In genomic region chr6:107539409-107539808, GRCh38 we compare ENCODE assay signal across 14 cellular contexts. TPM values are rescaled to one million over a fixed set of nuclear protein-coding genes. Genes with fewer than 3 reads are reported as not detected.
A peak's percentile ranks its signal among the peaks of the same experiment; 100 is the strongest.
DNase-seq lines count a peak whose midpoint lies in the region; ATAC-seq, FAIRE-seq and TF ChIP-seq lines count a peak whose summit lies in the region.
"Had no signal": no experiment of that assay in that cellular context is flagged by ENCODE, and none has a peak within 500 bp of the region (broad histone marks: within the 10 kb centered on the region; RNA-seq: fewer than 3 reads in every experiment).

No MANE protein-coding gene starts in this region.

- peaks cover 4% of the 10 kb centered on the region for H3K27me3 Mint-ChIP-seq in GM23338 (ENCODE audit: insufficient read depth, low read depth, poor library complexity)

- no peak overlapping the region for H2BK15ac ChIP-seq in mesendoderm (replicated peaks; ENCODE audit: low read depth)

- no peaks in the 10 kb centered on the region for H3K79me1 ChIP-seq in mesendoderm (ENCODE audit: low read length)

- no peak overlapping the region for H3K4me3 ChIP-seq in GM23338
- H3K4me3 ChIP-seq in epithelial cell of proximal tubule (ENCODE audit: low read depth, low read length) = peak overlapping the region; percentile 38
- no peak overlapping the region for H3K4me3 ChIP-seq in pancreas
- H3K4me3 ChIP-seq in mesendoderm (ENCODE audit: low read length) = no peak overlapping the region
- H3K4me3 ChIP-seq: prostate gland had no signal

- H3K9me2 ChIP-seq in GM23338 (ENCODE audit: insufficient read depth) = no peaks in the 10 kb centered on the region

- no peaks in the 10 kb centered on the region for H3K27me3 ChIP-seq in GM23338 (ENCODE audit: insufficient read depth)
- no peaks in the 10 kb centered on the region for H3K27me3 ChIP-seq in pancreas
- no peaks in the 10 kb centered on the region for H3K27me3 ChIP-seq in mesendoderm (ENCODE audit: insufficient read depth, low read length, poor library complexity)

- H4K20me1 ChIP-seq in GM23338 (replicated peaks; ENCODE audit: insufficient read depth) = no peaks in the 10 kb centered on the region

- no peak overlapping the region for H3K4me2 ChIP-seq in GM23338
- no peak overlapping the region for H3K4me2 ChIP-seq in mesendoderm (ENCODE audit: low read length)

- no peak overlapping the region for H3K56ac ChIP-seq in mesendoderm (ENCODE audit: low read length)

- H3K4ac ChIP-seq in mesendoderm (ENCODE audit: low read depth, low read length) = no peak overlapping the region

- TF ChIP-seq CTCF in GM23338 (conservative IDR thresholded peaks at IDR 0.05; ENCODE audit: low read depth in 2 of 2) (no peak), epithelial cell of proximal tubule (conservative IDR thresholded peaks at IDR 0.05; ENCODE audit: low read depth, low read length) (no peak), pancreas (IDR thresholded peaks at IDR 0.05) (no peak)

- peaks cover 55% of the 10 kb centered on the region for H3K4me1 Mint-ChIP-seq in GM23338

- H3K9me3 Mint-ChIP-seq in GM23338 = no peaks in the 10 kb centered on the region

- H3K79me2 ChIP-seq in GM23338 (replicated peaks; ENCODE audit: insufficient read depth) (no peaks in the 10 kb centered on the region), mesendoderm (ENCODE audit: control insufficient read depth, insufficient read depth, low read length) (no peaks in the 10 kb centered on the region)

- H3F3A ChIP-seq in GM23338 (replicated peaks; ENCODE audit: low read depth) = no peaks in the 10 kb centered on the region

- intact Hi-C loops in pancreas (cut with DNase I) (no loop called here), posterior cingulate gyrus (cut with DNase I) (no loop called here)

- no peak overlapping the region for H4K5ac ChIP-seq in mesendoderm (ENCODE audit: low read length)

- H2BK120ac ChIP-seq in mesendoderm (ENCODE audit: low read depth, low read length) = no peak overlapping the region

- ATAC-seq in GM23338 (no peak), pancreas (peak in 3 of 4 donors; percentile 51 to 88 (median 63)), GM19023 (IDR thresholded peaks at IDR 0.05; ENCODE audit: unreplicated experiment) (no peak)
- ATAC-seq: left cardiac atrium had no signal

- no peak overlapping the region for H4K8ac ChIP-seq in mesendoderm (ENCODE audit: low read depth, low read length)

- no peak overlapping the region for H2BK5ac ChIP-seq in mesendoderm (ENCODE audit: low read length)

- DNase-seq in GM23338 (ENCODE audit: low spot score) (no peak), NCI-H774 (lab: John Stamatoyannopoulos, UW) (peak; percentile 72), epithelial cell of proximal tubule (ENCODE audit: low read depth) (peak; percentile 82), pancreas (no peak), mesendoderm (no peak), AML-193 (lab: John Stamatoyannopoulos, UW) (no peak), posterior cingulate gyrus (no peak)
- DNase-seq: activated CD8-positive, alpha-beta memory T cell treated with anti-CD3 and anti-CD28 coated beads, Interleukin-2, amount 50 U/mL, for 4 hours; aorta; left cardiac atrium; NCI-H524 treated with DMSO at 0.1 percent for 48 hours had no signal

- WGBS in pancreas, 2 donors = 37 to 47% methylated on average over 6 of the region's 6 CpGs
- WGBS in mesendoderm (ENCODE audit: extremely low coverage, insufficient coverage, low lambda C conversion rate) = no CpG with 5 or more reads among the region's 6 CpGs

- no peak overlapping the region for H3K23ac ChIP-seq in mesendoderm (ENCODE audit: low read length)

- H3K18ac ChIP-seq in mesendoderm (ENCODE audit: low read length) = no peak overlapping the region

- no peak overlapping the region for H2AK5ac ChIP-seq in mesendoderm (ENCODE audit: low read length)

- no peak overlapping the region for H2AFZ ChIP-seq in GM23338

- no peak overlapping the region for H3K9ac ChIP-seq in mesendoderm (ENCODE audit: low read length)

- H3K4me1 ChIP-seq in GM23338 (ENCODE audit: insufficient read depth) (peaks cover 39% of the 10 kb centered on the region), pancreas (peaks cover 0 to 13% (median 8%) of the 10 kb centered on the region in 3 donors), mesendoderm (ENCODE audit: control insufficient read depth, low read depth, low read length) (peaks cover 4% of the 10 kb centered on the region)
- H3K4me1 ChIP-seq: prostate gland had no signal

- FAIRE-seq in pancreas (lab: Jason Lieb, UNC) = no peak
- FAIRE-seq: D721Med had no signal

- no peak overlapping the region for H3K27ac ChIP-seq in GM23338 (ENCODE audit: low read depth)
- H3K27ac ChIP-seq in pancreas = no peak overlapping the region
- no peak overlapping the region for H3K27ac ChIP-seq in mesendoderm (ENCODE audit: low read depth, low read length)
- H3K27ac ChIP-seq: prostate gland had no signal

- peak overlapping the region; percentile 79 for H3K27ac Mint-ChIP-seq in GM23338

- H3K36me3 Mint-ChIP-seq in GM23338 (ENCODE audit: low read depth) = no peaks in the 10 kb centered on the region

- no peak overlapping the region for H3K4me3 Mint-ChIP-seq in GM23338

- no peaks in the 10 kb centered on the region for H3K36me3 ChIP-seq in GM23338 (ENCODE audit: insufficient read depth)
- no peaks in the 10 kb centered on the region for H3K36me3 ChIP-seq in pancreas
- H3K36me3 ChIP-seq in mesendoderm (ENCODE audit: control insufficient read depth, insufficient read depth, low read length) = no peaks in the 10 kb centered on the region
- H3K36me3 ChIP-seq: prostate gland had no signal

- H3K9me3 ChIP-seq in pancreas = no peaks in the 10 kb centered on the region
- H3K9me3 ChIP-seq: prostate gland had no signal

TF ChIP-seq in GM23338, 12 proteins besides CTCF, POLR2A, EP300 and RAD21 (continues in another document):
- no peak for TF ChIP-seq NANOG (IDR thresholded peaks at IDR 0.05; ENCODE audit: borderline replicate concordance)
- no peak for TF ChIP-seq POLR2AphosphoS5 (IDR thresholded peaks at IDR 0.05; ENCODE audit: low read depth)
- TF ChIP-seq EZH2 (IDR thresholded peaks at IDR 0.05; ENCODE audit: low read depth, unreplicated experiment) = no peak
- no peak for TF ChIP-seq JUNB (IDR thresholded peaks at IDR 0.05; ENCODE audit: unreplicated experiment)
- TF ChIP-seq ZNF331 (CRISPR knock-in tag; IDR thresholded peaks at IDR 0.05; ENCODE audit: low read depth) = no peak
- TF ChIP-seq EZH2phosphoT487 (IDR thresholded peaks at IDR 0.05; ENCODE audit: unreplicated experiment) = no peak
- TF ChIP-seq ETS1 (IDR thresholded peaks at IDR 0.05) = no peak
- no peak for TF ChIP-seq CREB1 (CRISPR knock-in tag; IDR thresholded peaks at IDR 0.05; ENCODE audit: low read depth)

RNA-seq across cellular contexts. Expression of gene SOBP, which starts 49.5 kb away (rescaled TPM):
- 3.0 and 3.1 TPM in 2 replicates for total RNA-seq in GM23338 (2014; rRNA removed; shearing (Covaris generic))
- polyA plus RNA-seq in GM23338 (2016; fragmentation: Nextera tagmentation; extraction: Ambion mirVana) (1.5 and 2.2 TPM in 2 replicates), pancreas (1 to 10 TPM; 1.7 to 3.5 TPM)
- total RNA-seq in epithelial cell of proximal tubule (1.6 and 2.5 TPM in 2 replicates), pancreas (1 to 10 TPM; 1.1 to 3.4 (median 2.0) TPM)
- polyA plus RNA-seq in mesendoderm (2013, experiment 1 of 2) = 1.5 TPM
- 1.6 TPM for polyA plus RNA-seq in mesendoderm (2013, experiment 2 of 2)

Comparison
In these comparisons a context has a peak if more than half of its experiments do, and no peak if none do; other contexts are left out.
1. ATAC-seq: peak in pancreas (3 of 4); none in GM23338 (single experiment) and GM19023 (single experiment).
2. DNase-seq: peak in NCI-H774 (single experiment) and epithelial cell of proximal tubule (single experiment); none in GM23338 (single experiment), pancreas (0 of 6), mesendoderm (single experiment), AML-193 (0 of 2) and posterior cingulate gyrus (0 of 10).